In genomic region chr3:195859061-195859845, GRCh38 we compare ENCODE assay signal across 8 cellular contexts. TPM values are rescaled to one million over a fixed set of nuclear protein-coding genes. Genes with fewer than 3 reads are reported as not detected.
DNase-seq lines count a peak whose midpoint lies in the region; ATAC-seq and TF ChIP-seq lines count a peak whose summit lies in the region.

No MANE protein-coding gene starts in this region.

- H3K4me1 Mint-ChIP-seq in activated naive CD8-positive, alpha-beta T cell treated with anti-CD3 and anti-CD28 coated beads, Interleukin-2, amount 10 ng/mL, durations not matched to agents 7 days and 5 days, result peaks cover 5% of the 10 kb centered on the region

- H3K4me3 ChIP-seq in Loucy (ENCODE audit: low read length, poor library complexity, severe bottlenecking) (no peak overlapping the region), heart right ventricle (peak overlapping the region in 5 of 10 donors; percentile 20 to 38 (median 29))

- H3K79me2 ChIP-seq in Loucy (ENCODE audit: insufficient read depth, low read length), result no peaks in the 10 kb centered on the region

- peak overlapping the region; percentile 20; the same call in 1 of the 2 replicates for H2AFZ ChIP-seq in Loucy (ENCODE audit: low read length)

- POLR2A ChIA-PET in activated naive CD8-positive, alpha-beta T cell treated with anti-CD3 and anti-CD28 coated beads, Interleukin-2, amount 10 ng/mL, durations not matched to agents 7 days and 5 days (lab: Charles Lee), result interaction anchor here (1.0 to 1.3 kb wide), 3 partner anchors 35 to 48 kb away, joined by 3 to 7 read pairs (median 5); no protein-coding TSS in a partner anchor

- H3K9me2 ChIP-seq in Loucy (replicated peaks; ENCODE audit: low read depth, low read length), result no peaks in the 10 kb centered on the region

- intact Hi-C loops in heart right ventricle (cut with DNase I), result loop anchor here in 5 of 10 donors (1.0 to 5.0 kb wide), 3 partner anchors 33 to 56 kb away; no protein-coding TSS in a partner anchor

- ATAC-seq in activated naive CD8-positive, alpha-beta T cell treated with anti-CD3 and anti-CD28 coated beads, Interleukin-2, amount 10 ng/mL, durations not matched to agents 7 days and 5 days (ENCODE audit: low read depth), result peak; percentile 31
- peak in 2 of 8 donors; percentile 8 to 24 for ATAC-seq in heart right ventricle
- no peak for ATAC-seq in HG03097 (IDR thresholded peaks at IDR 0.05; ENCODE audit: low FRiP score, unreplicated experiment)

- H3K36me3 Mint-ChIP-seq in activated naive CD8-positive, alpha-beta T cell treated with anti-CD3 and anti-CD28 coated beads, Interleukin-2, amount 10 ng/mL, durations not matched to agents 7 days and 5 days, result peaks cover under 1% of the 10 kb centered on the region

- H3K27ac Mint-ChIP-seq in activated naive CD8-positive, alpha-beta T cell treated with anti-CD3 and anti-CD28 coated beads, Interleukin-2, amount 10 ng/mL, durations not matched to agents 7 days and 5 days, result no peak overlapping the region

- TF ChIP-seq CTCF in Loucy (conservative IDR thresholded peaks at IDR 0.05; ENCODE audit: low read length) (peak; percentile 99), heart right ventricle (IDR thresholded peaks at IDR 0.05) (peak; percentile 92 to 98 (median 97))

- peak overlapping the region; percentile 72 for H3K4me3 Mint-ChIP-seq in activated naive CD8-positive, alpha-beta T cell treated with anti-CD3 and anti-CD28 coated beads, Interleukin-2, amount 10 ng/mL, durations not matched to agents 7 days and 5 days

- H3F3A ChIP-seq in Loucy (ENCODE audit: low read depth), result peaks cover 15% of the 10 kb centered on the region

- DNase-seq in GDM1 (lab: John Stamatoyannopoulos, UW), result peak; percentile 19
- peak; percentile 59 for DNase-seq in T follicular helper cell (ENCODE audit: low read depth)
- peak; percentile 80 for DNase-seq in activated naive CD8-positive, alpha-beta T cell treated with anti-CD3 and anti-CD28 coated beads, Interleukin-2, amount 10 ng/mL, durations not matched to agents 7 days and 5 days
- peak; percentile 58 to 68 for DNase-seq in heart right ventricle
- DNase-seq in renal cortical epithelial cell (ENCODE audit: low read depth), result peak; percentile 33
- no peak for DNase-seq in SHP77 treated with DMSO at 0.1 percent for 48 hours (lab: John Stamatoyannopoulos, UW)

- no peaks in the 10 kb centered on the region for H3K27me3 ChIP-seq in Loucy (ENCODE audit: insufficient read depth, low read length, poor library complexity, severe bottlenecking)
- H3K27me3 ChIP-seq in heart right ventricle, result no peaks in the 10 kb centered on the region

- peaks cover 11% of the 10 kb centered on the region for H3K27me3 Mint-ChIP-seq in activated naive CD8-positive, alpha-beta T cell treated with anti-CD3 and anti-CD28 coated beads, Interleukin-2, amount 10 ng/mL, durations not matched to agents 7 days and 5 days

- no peak overlapping the region for H3K27ac ChIP-seq in heart right ventricle

- no peaks in the 10 kb centered on the region for H4K20me1 ChIP-seq in Loucy (ENCODE audit: insufficient read depth, low read length, poor library complexity, severe bottlenecking)

- no peak overlapping the region for H3K9ac ChIP-seq in Loucy (ENCODE audit: low read depth, low read length, poor library complexity, severe bottlenecking)

- H3K36me3 ChIP-seq in Loucy (ENCODE audit: insufficient read depth, low read length) (no peaks in the 10 kb centered on the region), heart right ventricle (peaks cover 0 to 10% (median 0%) of the 10 kb centered on the region in 9 donors)

- H3K4me1 ChIP-seq in Loucy (ENCODE audit: insufficient read depth, low read length, poor library complexity, severe bottlenecking) (peaks cover 24% of the 10 kb centered on the region), heart right ventricle (peaks cover 0 to 31% (median 15%) of the 10 kb centered on the region in 9 donors)

- WGBS in heart right ventricle, 2 donors, result 12 to 17% methylated on average over 21 of the region's 21 CpGs

- H3K9me3 ChIP-seq in Loucy (ENCODE audit: insufficient read depth, low read depth, low read length), result no peaks in the 10 kb centered on the region
- no peaks in the 10 kb centered on the region for H3K9me3 ChIP-seq in heart right ventricle

- peak overlapping the region; percentile 4 for H3K4me2 ChIP-seq in Loucy (ENCODE audit: low read depth, low read length, poor library complexity, severe bottlenecking)

- no peaks in the 10 kb centered on the region for H3K9me3 Mint-ChIP-seq in activated naive CD8-positive, alpha-beta T cell treated with anti-CD3 and anti-CD28 coated beads, Interleukin-2, amount 10 ng/mL, durations not matched to agents 7 days and 5 days

RNA-seq across cellular contexts. Expression of gene MUC4, which starts 47.5 kb away (rescaled TPM):
- under 1 TPM in 1 of 2 experiments, not detected in 1; 0.06 TPM for total RNA-seq in activated naive CD8-positive, alpha-beta T cell treated with anti-CD3 and anti-CD28 coated beads, Interleukin-2, amount 10 ng/mL, durations not matched to agents 7 days and 5 days
- not detected for total RNA-seq in heart right ventricle
- under 1 TPM in 1 of 2 donors, not detected in 1; 0.01 TPM for polyA plus RNA-seq in heart right ventricle
- total RNA-seq in renal cortical epithelial cell, result 0.05 and 3.5 TPM in 2 replicates

RNA-seq across cellular contexts. Expression of gene TNK2, which starts 49.1 kb away (rescaled TPM):
- 100 to 1,000 TPM; 136 to 166 TPM for total RNA-seq in activated naive CD8-positive, alpha-beta T cell treated with anti-CD3 and anti-CD28 coated beads, Interleukin-2, amount 10 ng/mL, durations not matched to agents 7 days and 5 days
- total RNA-seq in heart right ventricle, result 10 to 100 TPM; 17.6 to 47.3 (median 32.2) TPM
- polyA plus RNA-seq in heart right ventricle, result 10 to 100 TPM; 31.3 to 48.3 TPM
- 1.9 and 5.2 TPM in 2 replicates for total RNA-seq in renal cortical epithelial cell
